19 cellular contexts compared by ENCODE assay signal in the genomic region with DNA sequence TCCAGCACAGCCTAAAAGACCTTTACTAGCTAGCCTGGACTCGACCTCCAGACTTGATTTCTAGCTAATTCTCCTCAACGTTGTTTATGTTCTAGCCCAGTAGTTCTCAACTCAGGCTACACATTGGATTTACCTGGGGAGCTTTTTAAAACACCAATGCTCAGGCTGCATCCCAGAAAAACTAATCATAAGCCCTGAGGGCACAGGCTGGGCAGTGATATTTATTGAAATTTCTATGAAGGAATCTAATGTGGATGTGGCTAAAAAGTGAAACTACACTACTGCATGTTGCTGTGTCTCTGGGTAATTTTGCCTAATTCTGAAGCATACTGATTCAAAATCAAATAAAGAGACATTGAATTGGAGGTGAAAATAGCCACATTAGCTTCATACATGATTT.
"Had no signal": no experiment of that assay in that cellular context is flagged by ENCODE, and none has a peak within 500 bp of the region (broad histone marks: within the 10 kb centered on the region; RNA-seq: fewer than 3 reads in every experiment).

No MANE protein-coding gene starts in this region.

- H3K4me1 Mint-ChIP-seq: activated CD4-positive, alpha-beta T cell treated with anti-CD3 and anti-CD28 coated beads for 36 hours; endodermal cell; natural killer cell; stimulated activated effector memory CD8-positive, alpha-beta T cell treated with anti-CD3 and anti-CD28 coated beads, Interleukin-12 subunit alpha, Interleukin-12 subunit beta, amount 100 ng/mL, for 72 hours; WTC11 had no signal

- H3K27me3 ChIP-seq: dorsolateral prefrontal cortex, sigmoid colon, stomach had no signal

- H3K4me3 Mint-ChIP-seq: activated CD4-positive, alpha-beta T cell treated with anti-CD3 and anti-CD28 coated beads for 36 hours; activated naive CD8-positive, alpha-beta T cell; endodermal cell; natural killer cell; stimulated activated effector memory CD8-positive, alpha-beta T cell treated with anti-CD3 and anti-CD28 coated beads, Interleukin-12 subunit alpha, Interleukin-12 subunit beta, amount 100 ng/mL, for 72 hours; WTC11 had no signal

- H3K4me3 ChIP-seq: dorsolateral prefrontal cortex, lower lobe of right lung, sigmoid colon, stomach had no signal

- DNase-seq: activated CD4-positive, alpha-beta T cell treated with anti-CD3 and anti-CD28 coated beads for 36 hours; activated CD4-positive, alpha-beta T cell treated with anti-CD3 and anti-CD28 coated beads, Interleukin-2, amount 50 U/mL, for 48 hours; activated gamma-delta T cell; amniotic stem cell; dorsolateral prefrontal cortex; endodermal cell; hypothalamus; islet precursor cell; lower lobe of right lung; natural killer cell; sigmoid colon; stimulated activated CD4-positive, alpha-beta T cell treated with anti-CD3 and anti-CD28 coated beads, Interleukin-4, amount 100 ng/mL, for 24 hours; stomach; T-helper 2 cell had no signal

- H3K9me3 ChIP-seq: lower lobe of right lung, sigmoid colon, stomach had no signal

- H3K36me3 Mint-ChIP-seq: activated naive CD8-positive, alpha-beta T cell; natural killer cell; stimulated activated effector memory CD8-positive, alpha-beta T cell treated with anti-CD3 and anti-CD28 coated beads, Interleukin-12 subunit alpha, Interleukin-12 subunit beta, amount 100 ng/mL, for 72 hours; WTC11 had no signal

- FAIRE-seq: frontal cortex, TTC549 had no signal

- H3K27me3 Mint-ChIP-seq: activated CD4-positive, alpha-beta T cell treated with anti-CD3 and anti-CD28 coated beads for 36 hours had no signal

- ATAC-seq: activated CD4-positive, alpha-beta T cell treated with anti-CD3 and anti-CD28 coated beads for 36 hours; natural killer cell; stimulated activated effector memory CD8-positive, alpha-beta T cell treated with anti-CD3 and anti-CD28 coated beads, Interleukin-12 subunit alpha, Interleukin-12 subunit beta, amount 100 ng/mL, for 72 hours; WTC11 had no signal

- H3K9me3 Mint-ChIP-seq: endodermal cell; stimulated activated effector memory CD8-positive, alpha-beta T cell treated with anti-CD3 and anti-CD28 coated beads, Interleukin-12 subunit alpha, Interleukin-12 subunit beta, amount 100 ng/mL, for 72 hours; WTC11 had no signal

- H3K27ac Mint-ChIP-seq: activated CD4-positive, alpha-beta T cell treated with anti-CD3 and anti-CD28 coated beads for 36 hours; activated naive CD8-positive, alpha-beta T cell; endodermal cell; natural killer cell; stimulated activated effector memory CD8-positive, alpha-beta T cell treated with anti-CD3 and anti-CD28 coated beads, Interleukin-12 subunit alpha, Interleukin-12 subunit beta, amount 100 ng/mL, for 72 hours; WTC11 had no signal

- H3K4me1 ChIP-seq: lower lobe of right lung, sigmoid colon, stomach had no signal

- H3K27ac ChIP-seq: dorsolateral prefrontal cortex, lower lobe of right lung, sigmoid colon, stomach had no signal

- H3K36me3 ChIP-seq: lower lobe of right lung, sigmoid colon, stomach had no signal
